8 cellular contexts compared by ENCODE assay signal in the genomic region with DNA sequence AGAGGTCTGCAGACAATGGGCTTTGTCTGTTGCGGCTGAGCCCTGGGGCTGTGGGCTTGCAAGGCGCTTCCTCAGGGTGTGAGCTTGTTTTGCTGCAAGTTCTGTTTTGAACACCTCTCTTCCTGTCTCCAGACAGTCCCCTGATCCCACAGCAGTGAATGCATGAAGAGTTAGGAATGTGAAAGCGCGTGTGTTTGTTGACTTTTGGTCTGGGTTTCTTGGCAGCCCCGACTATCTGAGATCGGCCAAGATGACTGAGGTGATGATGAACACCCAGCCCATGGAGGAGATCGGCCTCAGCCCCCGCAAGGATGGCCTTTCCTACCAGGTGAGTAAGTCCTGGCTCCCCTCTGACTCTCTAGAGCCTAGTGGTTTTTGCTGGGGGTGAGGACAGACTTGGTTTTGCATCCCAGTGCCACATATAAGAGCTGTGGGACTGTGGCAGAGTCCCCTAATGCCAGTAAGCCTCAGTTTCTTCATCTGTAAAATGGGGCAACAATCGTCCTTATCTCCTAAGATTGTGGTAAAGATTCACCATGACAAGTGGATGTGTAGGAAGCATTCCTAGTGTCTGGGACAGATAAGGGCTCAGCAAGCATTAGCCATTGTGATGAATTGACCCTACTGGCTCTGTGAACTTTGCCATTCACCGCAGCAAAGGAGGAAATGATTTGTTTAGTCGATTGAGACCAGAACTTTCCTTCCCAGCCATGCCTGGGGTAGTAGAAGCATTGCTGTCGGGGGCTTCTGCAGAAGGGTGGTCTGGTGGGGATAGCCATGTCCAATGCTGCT. TPM values are rescaled to one million over a fixed set of nuclear protein-coding genes. Genes with fewer than 3 reads are reported as not detected.
A peak's percentile ranks its signal among the peaks of the same experiment; 100 is the strongest.
DNase-seq lines count a peak whose midpoint lies in the region; ATAC-seq and TF ChIP-seq lines count a peak whose summit lies in the region.

No MANE protein-coding gene starts in this region.

- H3K9me3 ChIP-seq in hepatocyte (ENCODE audit: low read depth), result no peaks in the 10 kb centered on the region

- peak overlapping the region; percentile 92 for H3K27ac ChIP-seq in hepatocyte

- H3K79me2 ChIP-seq in hepatocyte, result peaks cover 63% of the 10 kb centered on the region

- H3K9me2 ChIP-seq in hepatocyte (replicated peaks; ENCODE audit: insufficient read depth), result no peaks in the 10 kb centered on the region

- TF ChIP-seq CTCF in hepatocyte (IDR thresholded peaks at IDR 0.05; ENCODE audit: poor library complexity), result no peak

- peak; percentile 54 for DNase-seq in activated naive CD4-positive, alpha-beta T cell treated with Interleukin-2 at 50 U/mL for 16 hours
- DNase-seq in activated naive CD4-positive, alpha-beta T cell (lab: John Stamatoyannopoulos, UW), result no peak
- no peak for DNase-seq in activated T-helper 2 cell treated with anti-CD3 and anti-CD28 coated beads, Interferon-gamma antibody, Interleukin-2, Interleukin-4, amounts not matched to agents 10 μg/mL and 5 μg/mL and 100 μg/mL, durations not matched to agents 14 hours and 24 hours and 36 hours (ENCODE audit: low spot score)
- peak; percentile 62 for DNase-seq in hepatocyte (ENCODE audit: low spot score)
- no peak for DNase-seq in stimulated activated naive B cell treated with anti-CD40 and anti-IgM and Interleukin-4, amounts not matched to agents 10 μg/mL and 1 μg/mL and 100 μg/mL, for 72 hours
- no peak for DNase-seq in NCI-H2227 (lab: John Stamatoyannopoulos, UW; ENCODE audit: unreplicated experiment)
- DNase-seq in RPMI8226, result no peak

- no peak overlapping the region for H2AFZ ChIP-seq in hepatocyte

- H3K4me3 ChIP-seq in hepatocyte, result peak overlapping the region; percentile 96

- H3K36me3 Mint-ChIP-seq in activated T-helper 2 cell treated with anti-CD3 and anti-CD28 coated beads, Interferon-gamma antibody, Interleukin-2, Interleukin-4, amounts not matched to agents 10 μg/mL and 5 μg/mL and 100 μg/mL, durations not matched to agents 14 hours and 24 hours and 36 hours (ENCODE audit: low read depth), result peaks cover 53% of the 10 kb centered on the region
- H3K36me3 Mint-ChIP-seq in stimulated activated naive B cell treated with anti-CD40 and anti-IgM and Interleukin-4, amounts not matched to agents 10 μg/mL and 1 μg/mL and 100 μg/mL, for 72 hours, result peaks cover 37 to 52% of the 10 kb centered on the region in 2 donors

- H4K20me1 ChIP-seq in hepatocyte (ENCODE audit: insufficient read depth, poor library complexity, severe bottlenecking), result peaks cover 28% of the 10 kb centered on the region

- no peak for ATAC-seq in stimulated activated naive B cell treated with anti-CD40 and anti-IgM and Interleukin-4, amounts not matched to agents 10 μg/mL and 1 μg/mL and 100 μg/mL, for 72 hours (replicated peaks)
- no peak for ATAC-seq in HG03521 (IDR thresholded peaks at IDR 0.05; ENCODE audit: unreplicated experiment)

- H3K36me3 ChIP-seq in hepatocyte (replicated peaks; ENCODE audit: insufficient read depth, low read depth), result peaks cover 4% of the 10 kb centered on the region

- peaks cover 19% of the 10 kb centered on the region for H3K4me1 ChIP-seq in hepatocyte (ENCODE audit: insufficient read depth)

- no peaks in the 10 kb centered on the region for H3K9me3 Mint-ChIP-seq in activated T-helper 2 cell treated with anti-CD3 and anti-CD28 coated beads, Interferon-gamma antibody, Interleukin-2, Interleukin-4, amounts not matched to agents 10 μg/mL and 5 μg/mL and 100 μg/mL, durations not matched to agents 14 hours and 24 hours and 36 hours
- H3K9me3 Mint-ChIP-seq in stimulated activated naive B cell treated with anti-CD40 and anti-IgM and Interleukin-4, amounts not matched to agents 10 μg/mL and 1 μg/mL and 100 μg/mL, for 72 hours, result peaks cover 4 to 5% of the 10 kb centered on the region in 2 donors

- H3K27ac Mint-ChIP-seq in activated T-helper 2 cell treated with anti-CD3 and anti-CD28 coated beads, Interferon-gamma antibody, Interleukin-2, Interleukin-4, amounts not matched to agents 10 μg/mL and 5 μg/mL and 100 μg/mL, durations not matched to agents 14 hours and 24 hours and 36 hours, result peak overlapping the region; percentile 83
- peak overlapping the region; percentile 81 for H3K27ac Mint-ChIP-seq in stimulated activated naive B cell treated with anti-CD40 and anti-IgM and Interleukin-4, amounts not matched to agents 10 μg/mL and 1 μg/mL and 100 μg/mL, for 72 hours

- intact Hi-C loops in activated T-helper 2 cell treated with anti-CD3 and anti-CD28 coated beads, Interferon-gamma antibody, Interleukin-2, Interleukin-4, amounts not matched to agents 10 μg/mL and 5 μg/mL and 100 μg/mL, durations not matched to agents 14 hours and 24 hours and 36 hours (cut with micrococcal nuclease), result loop anchor here (1.0 to 2.0 kb wide), 2 partner anchors 188 to 212 kb away; partner anchors contain the start of gene LCLAT1

- H3K27me3 ChIP-seq in hepatocyte, result peaks cover 9% of the 10 kb centered on the region

- peak overlapping the region; percentile 99 for H3K4me2 ChIP-seq in hepatocyte

- peaks cover 4% of the 10 kb centered on the region for H3K27me3 Mint-ChIP-seq in activated T-helper 2 cell treated with anti-CD3 and anti-CD28 coated beads, Interferon-gamma antibody, Interleukin-2, Interleukin-4, amounts not matched to agents 10 μg/mL and 5 μg/mL and 100 μg/mL, durations not matched to agents 14 hours and 24 hours and 36 hours (ENCODE audit: low read depth)
- H3K27me3 Mint-ChIP-seq in stimulated activated naive B cell treated with anti-CD40 and anti-IgM and Interleukin-4, amounts not matched to agents 10 μg/mL and 1 μg/mL and 100 μg/mL, for 72 hours, result no peaks in the 10 kb centered on the region

- peak overlapping the region; percentile 84 for H3K4me3 Mint-ChIP-seq in activated T-helper 2 cell treated with anti-CD3 and anti-CD28 coated beads, Interferon-gamma antibody, Interleukin-2, Interleukin-4, amounts not matched to agents 10 μg/mL and 5 μg/mL and 100 μg/mL, durations not matched to agents 14 hours and 24 hours and 36 hours (ENCODE audit: low read depth)
- peak overlapping the region; percentile 92 to 98 for H3K4me3 Mint-ChIP-seq in stimulated activated naive B cell treated with anti-CD40 and anti-IgM and Interleukin-4, amounts not matched to agents 10 μg/mL and 1 μg/mL and 100 μg/mL, for 72 hours

- H3K4me1 Mint-ChIP-seq in activated T-helper 2 cell treated with anti-CD3 and anti-CD28 coated beads, Interferon-gamma antibody, Interleukin-2, Interleukin-4, amounts not matched to agents 10 μg/mL and 5 μg/mL and 100 μg/mL, durations not matched to agents 14 hours and 24 hours and 36 hours (ENCODE audit: low read depth), result peaks cover 66% of the 10 kb centered on the region
- H3K4me1 Mint-ChIP-seq in stimulated activated naive B cell treated with anti-CD40 and anti-IgM and Interleukin-4, amounts not matched to agents 10 μg/mL and 1 μg/mL and 100 μg/mL, for 72 hours, result peaks cover 57 to 81% of the 10 kb centered on the region in 2 donors

- 38% methylated on average over 12 of the region's 12 CpGs for WGBS in hepatocyte (ENCODE audit: low lambda C conversion rate, missing lambda C conversion rate)

RNA-seq across cellular contexts. Expression of gene LBH, which starts 3.0 kb away (rescaled TPM):
- total RNA-seq in activated T-helper 2 cell treated with anti-CD3 and anti-CD28 coated beads, Interferon-gamma antibody, Interleukin-2, Interleukin-4, amounts not matched to agents 10 μg/mL and 5 μg/mL and 100 μg/mL, durations not matched to agents 14 hours and 24 hours and 36 hours, result 60.8 and 61.1 TPM in 2 replicates
- total RNA-seq in hepatocyte, result 75.9 and 98.3 TPM in 2 replicates
- polyA plus RNA-seq in hepatocyte, result 54.1 and 54.2 TPM in 2 replicates

Comparison
In these comparisons a context has a peak if more than half of its experiments do, and no peak if none do; other contexts are left out.
1. DNase-seq: peak in activated naive CD4-positive, alpha-beta T cell treated with Interleukin-2 at 50 U/mL for 16 hours (single experiment) and hepatocyte (single experiment); none in activated naive CD4-positive, alpha-beta T cell (0 of 4), activated T-helper 2 cell treated with anti-CD3 and anti-CD28 coated beads, Interferon-gamma antibody, Interleukin-2, Interleukin-4, amounts not matched to agents 10 μg/mL and 5 μg/mL and 100 μg/mL, durations not matched to agents 14 hours and 24 hours and 36 hours (single experiment), stimulated activated naive B cell treated with anti-CD40 and anti-IgM and Interleukin-4, amounts not matched to agents 10 μg/mL and 1 μg/mL and 100 μg/mL, for 72 hours (single experiment), NCI-H2227 (single experiment) and RPMI8226 (single experiment).